In genomic region chr2:188975497-188976102, GRCh38 we compare ENCODE assay signal across 10 cellular contexts. TPM values are rescaled to one million over a fixed set of nuclear protein-coding genes. Genes with fewer than 3 reads are reported as not detected.
DNase-seq lines count a peak whose midpoint lies in the region; ATAC-seq, FAIRE-seq and TF ChIP-seq lines count a peak whose summit lies in the region.
"Had no signal": no experiment of that assay in that cellular context is flagged by ENCODE, and none has a peak within 500 bp of the region (broad histone marks: within the 10 kb centered on the region; RNA-seq: fewer than 3 reads in every experiment).

No MANE protein-coding gene starts in this region.

- H3K27ac Mint-ChIP-seq in mesothelial cell of epicardium: peak overlapping the region; percentile 98
- H3K27ac Mint-ChIP-seq: activated CD4-positive, alpha-beta T cell treated with anti-CD3 and anti-CD28 coated beads, Interleukin-2, amount 10 ng/mL, durations not matched to agents 24 days and 14 days had no signal

- H3K9ac ChIP-seq in HUES6 (ENCODE audit: low read length): peak overlapping the region; percentile 45

- TF ChIP-seq EP300 in transverse colon (IDR thresholded peaks at IDR 0.05; ENCODE audit: low read depth): no peak

- H3K36me3 Mint-ChIP-seq in mesothelial cell of epicardium: peaks cover 6% of the 10 kb centered on the region

- WGBS in transverse colon (ENCODE audit: low coverage in 1 of 2), 2 donors: 35 to 60% methylated on average over 1 of the region's 1 CpG

- TF ChIP-seq POLR2A in transverse colon (IDR thresholded peaks at IDR 0.05): peak; percentile 66

- H3K4me3 Mint-ChIP-seq in mesothelial cell of epicardium: peak overlapping the region; percentile 93
- H3K4me3 Mint-ChIP-seq: activated CD4-positive, alpha-beta T cell treated with anti-CD3 and anti-CD28 coated beads, Interleukin-2, amount 10 ng/mL, durations not matched to agents 24 days and 14 days had no signal

- peaks cover 5% of the 10 kb centered on the region; the same call in 1 of the 2 replicates for H3K4me1 ChIP-seq in HUES6 (ENCODE audit: control insufficient read depth, insufficient read depth, low read length)
- H3K4me1 ChIP-seq in transverse colon: peaks cover 0 to 14% (median 1%) of the 10 kb centered on the region in 4 donors

- no peaks in the 10 kb centered on the region for H3K27me3 ChIP-seq in HUES6 (ENCODE audit: control insufficient read depth, insufficient read depth, low read length)
- H3K27me3 ChIP-seq in transverse colon: no peaks in the 10 kb centered on the region

- no peak for ATAC-seq in HG02885 (IDR thresholded peaks at IDR 0.05; ENCODE audit: poor library complexity, unreplicated experiment)
- ATAC-seq in GM18867 (IDR thresholded peaks at IDR 0.05; ENCODE audit: unreplicated experiment): no peak

- peak; percentile 51 for FAIRE-seq in endometrium (lab: Jason Lieb, UNC)
- FAIRE-seq: GM18507 had no signal

- no peaks in the 10 kb centered on the region for H3K9me3 Mint-ChIP-seq in mesothelial cell of epicardium
- H3K9me3 Mint-ChIP-seq: activated CD4-positive, alpha-beta T cell treated with anti-CD3 and anti-CD28 coated beads, Interleukin-2, amount 10 ng/mL, durations not matched to agents 24 days and 14 days had no signal

- in situ Hi-C loops in transverse colon (cut with MboI; ENCODE audit: low pct_ligation_motif_present in 1 of 4, low pct_unique_long_range_greater_than_20kb in 1 of 4, low sequenced_read_pairs in 3 of 4): loop anchor here in 2 of 4 donors (5.0 to 10.0 kb wide), 2 partner anchors 451 to 453 kb away; no protein-coding TSS in a partner anchor

- TF ChIP-seq CTCF in mesothelial cell of epicardium (IDR thresholded peaks at IDR 0.05; ENCODE audit: unreplicated experiment) (no peak), transverse colon (IDR thresholded peaks at IDR 0.05) (no peak)

- no peak overlapping the region; the same call in 1 of the 2 replicates for H3K27ac ChIP-seq in HUES6 (ENCODE audit: low read depth, low read length)
- H3K27ac ChIP-seq in transverse colon: peak overlapping the region; percentile 78 to 88 (median 82)

- H3K4me1 Mint-ChIP-seq in mesothelial cell of epicardium: peaks cover 47% of the 10 kb centered on the region

- H3K9me3 ChIP-seq in HUES6 (ENCODE audit: control insufficient read depth, insufficient read depth, low read depth, low read length): no peaks in the 10 kb centered on the region
- H3K9me3 ChIP-seq in transverse colon: no peaks in the 10 kb centered on the region

- no peaks in the 10 kb centered on the region for H3K27me3 Mint-ChIP-seq in mesothelial cell of epicardium (ENCODE audit: low read depth)

- DNase-seq in mesothelial cell of epicardium (ENCODE audit: low spot score in 2 of 2, unreplicated experiment in 2 of 2) (no peak), transverse colon (peak; percentile 21)
- DNase-seq in activated CD8-positive, alpha-beta memory T cell treated with anti-CD3 and anti-CD28 coated beads, Interleukin-2, amount 50 U/mL, for 48 hours: no peak
- DNase-seq in activated CD4-positive, alpha-beta T cell treated with anti-CD3 and anti-CD28 coated beads, Interleukin-2, amount 50 U/mL, for 4 hours: no peak
- DNase-seq: activated CD4-positive, alpha-beta T cell treated with anti-CD3 and anti-CD28 coated beads, Interleukin-2, amount 10 ng/mL, durations not matched to agents 24 days and 14 days had no signal

- peak overlapping the region; percentile 40; the same call in 1 of the 2 replicates for H3K4me3 ChIP-seq in HUES6 (ENCODE audit: low read depth, low read length)
- peak overlapping the region; percentile 17 to 53 (median 38) for H3K4me3 ChIP-seq in transverse colon

- H3K36me3 ChIP-seq in HUES6 (ENCODE audit: control insufficient read depth, insufficient read depth, low read length) (no peaks in the 10 kb centered on the region), transverse colon (no peaks in the 10 kb centered on the region)

- intact Hi-C loops in transverse colon (cut with DNase I; ENCODE audit: low total_unique reads): loop anchor here (2.0 to 5.0 kb wide), 2 partner anchors 189 to 448 kb away; no protein-coding TSS in a partner anchor

RNA-seq across cellular contexts. Expression of gene COL3A1, which starts 1.4 kb away (rescaled TPM):
- 7,569 to 7,691 TPM (median 7,584 TPM) in 3 replicates for total RNA-seq in mesothelial cell of epicardium
- total RNA-seq in transverse colon: 100 to 1,000 TPM; 103 to 424 (median 114) TPM
- total RNA-seq: activated CD4-positive, alpha-beta T cell treated with anti-CD3 and anti-CD28 coated beads, Interleukin-2, amount 10 ng/mL, durations not matched to agents 24 days and 14 days had no signal

Comparison
In these comparisons a context has a peak if more than half of its experiments do, and no peak if none do; other contexts are left out.
1. RNA of gene COL3A1, which starts 1.4 kb away (total RNA-seq): 7,569 to 7,691 TPM in mesothelial cell of epicardium; 103 to 424 TPM in transverse colon; every median in the first group is over 10 times any median in the second.